2 cellular contexts compared by ENCODE assay signal in the genomic region with DNA sequence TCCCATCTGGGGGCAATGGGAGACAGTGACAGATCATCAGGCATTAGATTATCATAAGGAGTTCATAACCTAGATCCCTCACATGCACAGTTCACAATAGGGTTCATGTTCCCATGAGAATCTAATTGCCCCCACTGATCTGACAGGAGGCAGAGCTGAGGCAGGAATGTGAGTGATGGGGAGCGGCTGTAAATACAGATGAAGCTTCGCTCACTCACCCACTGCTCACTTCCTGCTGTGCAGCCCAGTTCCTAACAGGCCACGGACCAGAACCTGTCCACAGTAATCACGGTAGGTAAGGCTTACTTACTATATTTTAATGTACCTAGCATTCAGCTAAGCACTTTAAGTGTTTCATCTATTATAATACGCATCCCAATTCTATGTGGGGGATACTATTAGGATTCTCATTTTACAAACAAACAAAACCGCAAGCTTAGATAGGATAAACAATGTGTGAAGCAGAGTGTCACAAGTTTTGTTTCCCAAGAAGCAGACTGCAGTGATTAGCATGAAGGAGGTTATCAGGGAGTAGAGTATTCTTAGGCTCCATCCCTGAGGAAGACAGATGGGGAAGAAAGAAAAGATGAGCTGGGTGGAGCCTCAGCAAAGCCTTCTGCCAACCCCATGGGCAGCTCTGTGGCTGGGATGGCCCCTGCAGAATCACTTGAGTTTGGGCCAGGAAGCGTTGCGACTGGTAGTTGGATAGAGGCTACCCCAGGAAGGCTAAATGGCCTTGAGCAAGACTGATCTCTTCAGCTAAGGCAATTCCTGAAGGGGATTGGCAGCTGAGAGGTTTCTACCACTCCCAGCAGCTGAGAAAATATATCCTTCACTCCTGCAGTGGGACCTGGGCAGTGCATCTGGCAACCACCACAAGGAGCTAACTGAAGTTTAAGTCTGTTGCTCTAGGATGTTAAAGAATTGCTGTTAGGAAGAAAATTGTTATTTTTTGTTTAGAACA.
A peak's percentile ranks its signal among the peaks of the same experiment; 100 is the strongest.
TF ChIP-seq lines count a peak whose summit lies in the region.

No MANE protein-coding gene starts in this region.

TF ChIP-seq in IMR-90, 13 proteins besides CTCF, POLR2A, EP300 and RAD21:
- TF ChIP-seq, protein P1, sequence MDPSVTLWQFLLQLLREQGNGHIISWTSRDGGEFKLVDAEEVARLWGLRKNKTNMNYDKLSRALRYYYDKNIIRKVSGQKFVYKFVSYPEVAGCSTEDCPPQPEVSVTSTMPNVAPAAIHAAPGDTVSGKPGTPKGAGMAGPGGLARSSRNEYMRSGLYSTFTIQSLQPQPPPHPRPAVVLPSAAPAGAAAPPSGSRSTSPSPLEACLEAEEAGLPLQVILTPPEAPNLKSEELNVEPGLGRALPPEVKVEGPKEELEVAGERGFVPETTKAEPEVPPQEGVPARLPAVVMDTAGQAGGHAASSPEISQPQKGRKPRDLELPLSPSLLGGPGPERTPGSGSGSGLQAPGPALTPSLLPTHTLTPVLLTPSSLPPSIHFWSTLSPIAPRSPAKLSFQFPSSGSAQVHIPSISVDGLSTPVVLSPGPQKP (IDR thresholded peaks at IDR 0.05; ENCODE audit: borderline replicate concordance, low read depth, low read length): no peak
- TF ChIP-seq CEBPB (IDR thresholded peaks at IDR 0.05; ENCODE audit: low read depth, low read length): peak; percentile 48; the same call in 1 of the 2 replicates

TF ChIP-seq in K562, 482 proteins besides CTCF, POLR2A, EP300 and RAD21:
- TF ChIP-seq CHD4 (IDR thresholded peaks at IDR 0.05; ENCODE audit: insufficient read depth, insufficient replicate concordance, low read depth, low read length, poor library complexity, severe bottlenecking) (no peak), DMBX1 (CRISPR knock-in tag; IDR thresholded peaks at IDR 0.05; ENCODE audit: borderline replicate concordance) (no peak), SIRT6 (IDR thresholded peaks at IDR 0.05; ENCODE audit: low read depth, low read length) (no peak), MTA2 (IDR thresholded peaks at IDR 0.05; ENCODE audit: low read depth) (no peak), ZNF134 (CRISPR knock-in tag; conservative IDR thresholded peaks at IDR 0.05) (no peak), ARNT (IDR thresholded peaks at IDR 0.05) (no peak)
- TF ChIP-seq, protein P2, sequence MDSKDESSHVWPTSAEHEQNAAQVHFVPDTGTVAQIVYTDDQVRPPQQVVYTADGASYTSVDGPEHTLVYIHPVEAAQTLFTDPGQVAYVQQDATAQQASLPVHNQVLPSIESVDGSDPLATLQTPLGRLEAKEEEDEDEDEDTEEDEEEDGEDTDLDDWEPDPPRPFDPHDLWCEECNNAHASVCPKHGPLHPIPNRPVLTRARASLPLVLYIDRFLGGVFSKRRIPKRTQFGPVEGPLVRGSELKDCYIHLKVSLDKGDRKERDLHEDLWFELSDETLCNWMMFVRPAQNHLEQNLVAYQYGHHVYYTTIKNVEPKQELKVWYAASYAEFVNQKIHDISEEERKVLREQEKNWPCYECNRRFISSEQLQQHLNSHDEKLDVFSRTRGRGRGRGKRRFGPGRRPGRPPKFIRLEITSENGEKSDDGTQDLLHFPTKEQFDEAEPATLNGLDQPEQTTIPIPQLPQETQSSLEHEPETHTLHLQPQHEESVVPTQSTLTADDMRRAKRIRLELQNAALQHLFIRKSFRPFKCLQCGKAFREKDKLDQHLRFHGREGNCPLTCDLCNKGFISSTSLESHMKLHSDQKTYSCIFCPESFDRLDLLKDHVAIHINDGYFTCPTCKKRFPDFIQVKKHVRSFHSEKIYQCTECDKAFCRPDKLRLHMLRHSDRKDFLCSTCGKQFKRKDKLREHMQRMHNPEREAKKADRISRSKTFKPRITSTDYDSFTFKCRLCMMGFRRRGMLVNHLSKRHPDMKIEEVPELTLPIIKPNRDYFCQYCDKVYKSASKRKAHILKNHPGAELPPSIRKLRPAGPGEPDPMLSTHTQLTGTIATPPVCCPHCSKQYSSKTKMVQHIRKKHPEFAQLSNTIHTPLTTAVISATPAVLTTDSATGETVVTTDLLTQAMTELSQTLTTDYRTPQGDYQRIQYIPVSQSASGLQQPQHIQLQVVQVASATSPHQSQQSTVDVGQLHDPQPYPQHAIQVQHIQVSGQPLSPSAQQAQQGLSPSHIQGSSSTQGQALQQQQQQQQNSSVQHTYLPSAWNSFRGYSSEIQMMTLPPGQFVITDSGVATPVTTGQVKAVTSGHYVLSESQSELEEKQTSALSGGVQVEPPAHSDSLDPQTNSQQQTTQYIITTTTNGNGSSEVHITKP (IDR thresholded peaks at IDR 0.05; ENCODE audit: partially characterized antibody): no peak
